Comparison of ENCODE assay signal across 8 cellular contexts in genomic region chr5:30890377-30890776, GRCh38.
"Had no signal": no experiment of that assay in that cellular context is flagged by ENCODE, and none has a peak within 500 bp of the region (broad histone marks: within the 10 kb centered on the region; RNA-seq: fewer than 3 reads in every experiment).

No MANE protein-coding gene starts in this region.

- ATAC-seq: HCT116, HepG2, K562 had no signal

- H3K27ac ChIP-seq: HL-60 had no signal

- H3K9me3 ChIP-seq: HAP-1 had no signal

- H3K36me3 ChIP-seq: HAP-1 had no signal

- H3K4me3 Mint-ChIP-seq: HFFc6 had no signal

- H3K4me3 ChIP-seq: HAP-1, K562 had no signal

- DNase-seq: GOT3, H7, HFFc6 had no signal

- H3K27ac Mint-ChIP-seq: HFFc6 had no signal
